Comparison of ENCODE assay signal across 1 cellular context in the genomic region with DNA sequence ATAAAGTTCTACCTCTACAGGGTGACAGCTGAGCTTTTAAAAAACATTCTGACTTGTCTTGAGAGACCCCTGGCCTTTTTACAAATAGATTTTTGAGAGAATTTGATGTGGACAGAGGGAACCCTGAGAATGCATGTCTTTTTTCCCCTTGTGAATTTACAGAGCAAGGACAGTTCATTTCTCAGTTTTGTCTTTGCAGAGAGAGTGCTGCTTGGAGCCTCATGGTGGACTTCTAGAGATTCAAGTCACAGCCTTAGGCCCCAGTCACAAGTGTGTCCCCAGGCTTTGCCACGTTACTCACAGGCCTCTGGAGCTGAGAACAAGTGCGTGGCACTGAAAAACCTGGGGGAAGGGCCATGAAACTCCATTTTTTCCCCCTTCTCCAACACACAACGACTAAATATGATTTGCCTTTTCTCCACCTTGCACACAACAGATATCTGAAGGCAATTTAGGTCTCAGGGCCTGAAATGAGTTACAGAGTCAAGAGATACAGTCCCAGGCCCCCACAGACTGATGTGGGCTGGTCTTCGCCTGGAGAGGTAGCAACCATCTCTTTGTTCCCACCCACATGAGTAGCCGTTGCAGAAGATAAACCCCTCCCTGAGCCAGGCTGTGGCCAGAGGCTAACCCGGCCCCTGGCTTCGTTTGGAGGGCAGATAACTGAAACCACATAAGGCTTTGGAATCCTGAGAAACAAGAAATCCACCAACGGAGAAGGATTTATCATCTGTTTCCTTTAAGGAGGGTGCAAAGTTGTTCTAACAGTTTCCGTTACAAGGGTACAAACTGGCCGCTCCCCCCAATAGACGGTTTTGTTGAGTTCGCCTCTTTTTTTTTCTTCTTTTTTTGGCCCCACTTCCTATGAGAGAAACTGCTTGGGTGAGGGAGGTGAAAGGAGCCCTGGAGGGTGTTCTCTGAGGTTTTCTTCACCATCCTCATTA.
TF ChIP-seq lines count a peak whose summit lies in the region.

No MANE protein-coding gene starts in this region.

TF ChIP-seq in HCT116, 20 proteins besides CTCF, POLR2A, EP300 and RAD21 (continued from another document):
- TF ChIP-seq, protein P1, sequence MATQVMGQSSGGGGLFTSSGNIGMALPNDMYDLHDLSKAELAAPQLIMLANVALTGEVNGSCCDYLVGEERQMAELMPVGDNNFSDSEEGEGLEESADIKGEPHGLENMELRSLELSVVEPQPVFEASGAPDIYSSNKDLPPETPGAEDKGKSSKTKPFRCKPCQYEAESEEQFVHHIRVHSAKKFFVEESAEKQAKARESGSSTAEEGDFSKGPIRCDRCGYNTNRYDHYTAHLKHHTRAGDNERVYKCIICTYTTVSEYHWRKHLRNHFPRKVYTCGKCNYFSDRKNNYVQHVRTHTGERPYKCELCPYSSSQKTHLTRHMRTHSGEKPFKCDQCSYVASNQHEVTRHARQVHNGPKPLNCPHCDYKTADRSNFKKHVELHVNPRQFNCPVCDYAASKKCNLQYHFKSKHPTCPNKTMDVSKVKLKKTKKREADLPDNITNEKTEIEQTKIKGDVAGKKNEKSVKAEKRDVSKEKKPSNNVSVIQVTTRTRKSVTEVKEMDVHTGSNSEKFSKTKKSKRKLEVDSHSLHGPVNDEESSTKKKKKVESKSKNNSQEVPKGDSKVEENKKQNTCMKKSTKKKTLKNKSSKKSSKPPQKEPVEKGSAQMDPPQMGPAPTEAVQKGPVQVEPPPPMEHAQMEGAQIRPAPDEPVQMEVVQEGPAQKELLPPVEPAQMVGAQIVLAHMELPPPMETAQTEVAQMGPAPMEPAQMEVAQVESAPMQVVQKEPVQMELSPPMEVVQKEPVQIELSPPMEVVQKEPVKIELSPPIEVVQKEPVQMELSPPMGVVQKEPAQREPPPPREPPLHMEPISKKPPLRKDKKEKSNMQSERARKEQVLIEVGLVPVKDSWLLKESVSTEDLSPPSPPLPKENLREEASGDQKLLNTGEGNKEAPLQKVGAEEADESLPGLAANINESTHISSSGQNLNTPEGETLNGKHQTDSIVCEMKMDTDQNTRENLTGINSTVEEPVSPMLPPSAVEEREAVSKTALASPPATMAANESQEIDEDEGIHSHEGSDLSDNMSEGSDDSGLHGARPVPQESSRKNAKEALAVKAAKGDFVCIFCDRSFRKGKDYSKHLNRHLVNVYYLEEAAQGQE (IDR thresholded peaks at IDR 0.05; ENCODE audit: low read depth): no peak
